33 cellular contexts compared by ENCODE assay signal in genomic region chr5:108387756-108388155, GRCh38.
"Had no signal": no experiment of that assay in that cellular context is flagged by ENCODE, and none has a peak within 500 bp of the region (broad histone marks: within the 10 kb centered on the region; RNA-seq: fewer than 3 reads in every experiment).

No MANE protein-coding gene starts in this region.

- H3K4me1 ChIP-seq: breast epithelium had no signal

- H3K4me3 ChIP-seq: ascending aorta, body of pancreas, breast epithelium, MG63, PC-9, SJSA1 had no signal

- H3K9me3 ChIP-seq: ascending aorta, body of pancreas, breast epithelium, MG63, SJSA1, SK-N-SH had no signal

- DNase-seq: activated CD4-positive, alpha-beta T cell treated with anti-CD3 and anti-CD28 coated beads, Interleukin-2, amount 10 ng/mL, durations not matched to agents 24 days and 14 days; activated CD4-positive, alpha-beta T cell treated with anti-CD3 and anti-CD28 coated beads, Interleukin-2, amount 50 U/mL, for 4 hours; activated CD8-positive, alpha-beta T cell treated with anti-CD3 and anti-CD28 coated beads for 36 hours; activated effector memory CD4-positive, alpha-beta T cell treated with anti-CD3 and anti-CD28 coated beads, Interleukin-2, amount 50 U/mL, for 16 hours; activated naive CD4-positive, alpha-beta T cell; activated naive CD8-positive, alpha-beta T cell treated with anti-CD3 and anti-CD28 coated beads, Interleukin-2, amount 10 ng/mL, durations not matched to agents 7 days and 5 days; activated T-cell treated with anti-CD3 and anti-CD28 coated beads, Interleukin-2, amount 50 U/mL, for 1 hour; activated T-cell treated with anti-CD3 and anti-CD28 coated beads, Interleukin-2, amount 50 U/mL, for 72 hours; amygdala; Kasumi-1; KG1; MG63; NCI-H1048; NCI-H1105 treated with DMSO at 0.1 percent for 48 hours; NCI-H1436; NCI-H1694; NCI-H1930; NCI-H2081 treated with DMSO at 0.1 percent for 48 hours; NCI-H226; NCI-H446 treated with DMSO at 0.1 percent for 48 hours; NCI-H524; NCI-H748 treated with DMSO at 0.1 percent for 48 hours; NK-92 treated with Interleukin-12 subunit alpha and Interleukin-12 subunit beta, amount 100 ng/mL, for 24 hours; PC-9; SHP77 treated with DMSO at 0.1 percent for 48 hours; SK-N-SH had no signal

- H3K36me3 ChIP-seq: ascending aorta, breast epithelium, MG63, SJSA1 had no signal

- ATAC-seq: activated CD8-positive, alpha-beta T cell treated with anti-CD3 and anti-CD28 coated beads for 36 hours; activated T-cell treated with anti-CD3 and anti-CD28 coated beads, Interleukin-2, amount 50 U/mL, for 72 hours; activated T-helper 17 cell treated with anti-CD3 and anti-CD28 coated beads, Interleukin-2, amount 50 U/mL, for 72 hours; body of pancreas had no signal

- H3K27me3 ChIP-seq: ascending aorta, body of pancreas, breast epithelium had no signal

- FAIRE-seq: RCC 7860, TTC549 had no signal

- H3K27ac ChIP-seq: ascending aorta, body of pancreas, breast epithelium, SJSA1 had no signal
